In the genomic region with DNA sequence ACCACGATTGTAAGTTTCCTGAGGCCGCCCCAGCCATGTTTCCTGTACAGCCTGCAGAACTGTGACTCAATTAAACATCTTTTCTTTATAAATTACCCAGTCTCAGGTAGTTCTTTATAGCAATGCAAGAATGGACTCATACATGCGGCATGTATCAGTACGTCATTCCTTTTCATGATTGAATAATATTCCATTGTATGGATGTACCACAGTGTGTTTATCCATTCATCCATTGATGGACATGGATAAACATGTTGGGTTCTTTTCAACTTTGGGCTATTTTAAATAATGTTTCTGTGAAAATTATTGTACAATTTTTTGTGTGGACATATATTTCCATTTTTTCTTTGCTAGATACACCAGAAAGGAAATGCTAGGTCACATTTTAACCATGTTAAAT, we compare ENCODE assay signal across 20 cellular contexts.
DNase-seq lines count a peak whose midpoint lies in the region; ATAC-seq, FAIRE-seq and TF ChIP-seq lines count a peak whose summit lies in the region.
"Had no signal": no experiment of that assay in that cellular context is flagged by ENCODE, and none has a peak within 500 bp of the region (broad histone marks: within the 10 kb centered on the region; RNA-seq: fewer than 3 reads in every experiment).

No MANE protein-coding gene starts in this region.

- H3K9me2 ChIP-seq in SK-N-SH, result no peaks in the 10 kb centered on the region

- no peak for FAIRE-seq in K562 (lab: Jason Lieb, UNC)
- FAIRE-seq: A549, D721Med, G401.6, GM12891, GM19239 had no signal

- H3K79me2 ChIP-seq in SK-N-SH (ENCODE audit: insufficient read depth) (no peaks in the 10 kb centered on the region), K562 (ENCODE audit: control insufficient read depth, insufficient read depth, low read length) (no peaks in the 10 kb centered on the region)

- no TSS peak for BruUV-seq in K562 (replicated peaks; lab: Mats Ljungman, UMichigan)

- TF ChIP-seq POLR2A in K562 (conservative IDR thresholded peaks at IDR 0.05), result no peak

- no peak overlapping the region for H3K9ac ChIP-seq in SK-N-SH
- no peak overlapping the region for H3K9ac ChIP-seq in K562 (ENCODE audit: insufficient read depth in 1 of 2, low read depth in 2 of 2, low read length in 2 of 2)
- H3K9ac ChIP-seq: BLaER1 treated with 17β-estradiol and CSF1 and Interleukin-3, amounts not matched to agents 10 nM and 100 nM had no signal

- TF ChIP-seq EP300 in SK-N-SH (IDR thresholded peaks at IDR 0.05; ENCODE audit: borderline replicate concordance in 1 of 2, low read depth in 1 of 2, low read length in 1 of 2) (no peak), K562 (IDR thresholded peaks at IDR 0.05; ENCODE audit: low read length) (no peak)

- WGBS in SK-N-SH (ENCODE audit: low lambda C conversion rate), result 59% methylated on average over 4 of the region's 4 CpGs
- 56% methylated on average over 4 of the region's 4 CpGs for WGBS in K562 (ENCODE audit: insufficient coverage, low coverage, missing lambda C conversion rate)

- no peaks in the 10 kb centered on the region for H3K36me3 ChIP-seq in SK-N-SH (replicated peaks in 1 of 2; ENCODE audit: control insufficient read depth in 1 of 2, insufficient read depth in 2 of 2, low read length in 1 of 2)
- H3K36me3 ChIP-seq in K562 (ENCODE audit: control insufficient read depth, insufficient read depth, low read length), result no peaks in the 10 kb centered on the region
- H3K36me3 ChIP-seq: BLaER1 treated with 17β-estradiol and CSF1 and Interleukin-3, amounts not matched to agents 10 nM and 100 nM had no signal

- no peaks in the 10 kb centered on the region for H3F3A ChIP-seq in SK-N-SH (replicated peaks; ENCODE audit: insufficient read depth)

- DNase-seq in SK-N-SH (no peak), K562 (ENCODE audit: extremely low read depth in 1 of 4, low spot score in 3 of 4) (no peak), NCI-H2107 (lab: John Stamatoyannopoulos, UW) (no peak), NCI-H1092 treated with DMSO at 0.1 percent for 48 hours (lab: John Stamatoyannopoulos, UW) (no peak)
- DNase-seq: AML-193; Caco-2; Calu3; CD4-positive, alpha-beta T cell; CD8-positive, alpha-beta T cell; DMS79 treated with DMSO at 0.1 percent for 48 hours; GF-D8 had no signal

- ATAC-seq in SK-N-SH treated with all-trans-retinoic acid at 6 μM for 48 hours (no peak), K562 (no peak)
- ATAC-seq: A549; CD8-positive, alpha-beta T cell had no signal

- H3K27me3 ChIP-seq in SK-N-SH (ENCODE audit: insufficient read depth) (no peaks in the 10 kb centered on the region), K562 (ENCODE audit: control insufficient read depth in 2 of 2, insufficient read depth in 2 of 2, low read length in 2 of 2) (no peaks in the 10 kb centered on the region)

- H3K27ac ChIP-seq in SK-N-SH (ENCODE audit: low read depth in 2 of 2, low read length in 1 of 2), result no peak overlapping the region
- H3K27ac ChIP-seq in K562 (ENCODE audit: extremely low read depth, low read depth, low read length), result no peak overlapping the region
- H3K27ac ChIP-seq: 22Rv1; A549; BLaER1 treated with 17β-estradiol and CSF1 and Interleukin-3, amounts not matched to agents 10 nM and 100 nM; C4-2B had no signal

- TF ChIP-seq RAD21 in SK-N-SH (IDR thresholded peaks at IDR 0.05; ENCODE audit: low read length), result no peak
- no peak for TF ChIP-seq RAD21 in K562 (CRISPR knock-in tag; conservative IDR thresholded peaks at IDR 0.05 in 1 of 2, IDR thresholded peaks at IDR 0.05 in 1 of 2)

- no peaks in the 10 kb centered on the region for H3K4me1 ChIP-seq in SK-N-SH (ENCODE audit: control insufficient read depth in 1 of 2, insufficient read depth in 2 of 2, low read depth in 1 of 2, low read length in 1 of 2)
- H3K4me1 ChIP-seq in K562 (replicated peaks in 1 of 2; ENCODE audit: control insufficient read depth in 2 of 2, insufficient read depth in 2 of 2, low read length in 2 of 2), result no peaks in the 10 kb centered on the region
- H3K4me1 ChIP-seq: A549; BLaER1 treated with 17β-estradiol and CSF1 and Interleukin-3, amounts not matched to agents 10 nM and 100 nM; Caco-2 had no signal

- no peak overlapping the region for H3K4me2 ChIP-seq in SK-N-SH
- no peak overlapping the region for H3K4me2 ChIP-seq in K562 (ENCODE audit: insufficient read depth, low read length)
- H3K4me2 ChIP-seq: A549; BLaER1 treated with 17β-estradiol and CSF1 and Interleukin-3, amounts not matched to agents 10 nM and 100 nM had no signal

- H3K4me3 ChIP-seq in SK-N-SH (ENCODE audit: low read depth in 2 of 2, low read length in 1 of 2), result no peak overlapping the region
- no peak overlapping the region for H3K4me3 ChIP-seq in K562
- H3K4me3 ChIP-seq: A549; BLaER1 treated with 17β-estradiol and CSF1 and Interleukin-3, amounts not matched to agents 10 nM and 100 nM had no signal

- H4K20me1 ChIP-seq in SK-N-SH (ENCODE audit: insufficient read depth), result no peaks in the 10 kb centered on the region
- H4K20me1 ChIP-seq in K562 (replicated peaks; ENCODE audit: control insufficient read depth, insufficient read depth, low read length), result no peaks in the 10 kb centered on the region
- H4K20me1 ChIP-seq: BLaER1 treated with 17β-estradiol and CSF1 and Interleukin-3, amounts not matched to agents 10 nM and 100 nM had no signal

- H3K9me1 ChIP-seq in K562 (ENCODE audit: control insufficient read depth, insufficient read depth, low read length), result no peaks in the 10 kb centered on the region

- TF ChIP-seq CTCF in SK-N-SH (IDR thresholded peaks at IDR 0.05) (no peak), K562 (IDR thresholded peaks at IDR 0.05 in 2 of 3, conservative IDR thresholded peaks at IDR 0.05 in 1 of 3; ENCODE audit: insufficient read depth in 2 of 3, low read depth in 1 of 3, low read length in 3 of 3) (no peak)

- intact Hi-C loops in K562 (cut with micrococcal nuclease), result no loop called here

- in situ Hi-C loops in K562 (cut with MboI), result no loop called here

- H3K9me3 ChIP-seq in SK-N-SH (0 out of 2 replicates have a peak, but pooled peaks cover 4% of the 10 kb centered on the region), K562 (replicated peaks; ENCODE audit: control insufficient read depth, insufficient read depth, low read depth, low read length) (no peaks in the 10 kb centered on the region)
- H3K9me3 ChIP-seq: Caco-2 had no signal

- CTCF ChIA-PET in SK-N-SH (lab: Yijun Ruan, JAX) (no interaction called here), K562 (lab: Yijun Ruan, JAX; ENCODE audit: low intra/inter-chr PET ratio) (no interaction called here)

- no peak overlapping the region for H2AFZ ChIP-seq in SK-N-SH (ENCODE audit: low read depth)
- no peak overlapping the region for H2AFZ ChIP-seq in K562 (ENCODE audit: low read depth, low read length)

- POLR2A ChIA-PET in SK-N-SH (lab: Yijun Ruan, JAX), result no interaction called here
- POLR2A ChIA-PET in K562 (lab: Yijun Ruan, JAX), result no interaction called here

TF ChIP-seq in SK-N-SH, 30 proteins besides CTCF, POLR2A, EP300 and RAD21:
- no peak for TF ChIP-seq CHD2 (IDR thresholded peaks at IDR 0.05; ENCODE audit: low read length, partially characterized antibody)
- no peak for TF ChIP-seq GABPA (IDR thresholded peaks at IDR 0.05; ENCODE audit: low read depth)
- TF ChIP-seq TAF1 (IDR thresholded peaks at IDR 0.05; ENCODE audit: borderline replicate concordance, low read depth, low read length), result no peak
- no peak for TF ChIP-seq EZH2phosphoT487 (IDR thresholded peaks at IDR 0.05; ENCODE audit: borderline replicate concordance, low read depth)
- no peak for TF ChIP-seq MXI1 (IDR thresholded peaks at IDR 0.05; ENCODE audit: low read depth, low read length)

TF ChIP-seq in K562, 482 proteins besides CTCF, POLR2A, EP300 and RAD21 (continues in another document):
- no peak for TF ChIP-seq MXI1 (IDR thresholded peaks at IDR 0.05; ENCODE audit: low read depth, low read length)
- TF ChIP-seq, protein P1, sequence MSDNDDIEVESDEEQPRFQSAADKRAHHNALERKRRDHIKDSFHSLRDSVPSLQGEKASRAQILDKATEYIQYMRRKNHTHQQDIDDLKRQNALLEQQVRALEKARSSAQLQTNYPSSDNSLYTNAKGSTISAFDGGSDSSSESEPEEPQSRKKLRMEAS (CRISPR knock-in tag; IDR thresholded peaks at IDR 0.05), result no peak
